17 cellular contexts compared by ENCODE assay signal in the genomic region with DNA sequence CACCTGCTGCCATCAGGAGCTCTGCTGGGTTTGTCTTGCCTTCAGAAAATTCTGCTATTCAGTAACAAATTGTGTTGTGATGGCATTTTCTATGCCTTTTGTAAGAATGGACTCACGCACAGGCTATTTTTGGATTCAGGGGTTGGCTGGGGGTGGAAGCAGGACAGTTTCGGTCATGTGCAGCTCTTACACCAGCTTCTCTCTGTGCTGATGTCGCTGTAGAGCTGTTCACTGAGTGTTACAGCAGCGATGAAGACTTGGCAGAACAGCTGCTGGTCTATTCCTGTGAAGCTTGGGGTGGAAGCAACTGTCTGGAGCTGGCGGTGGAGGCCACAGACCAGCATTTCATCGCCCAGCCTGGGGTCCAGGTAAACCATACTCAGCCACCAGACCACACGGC. TPM values are rescaled to one million over a fixed set of nuclear protein-coding genes. Genes with fewer than 3 reads are reported as not detected.
DNase-seq lines count a peak whose midpoint lies in the region; ATAC-seq and TF ChIP-seq lines count a peak whose summit lies in the region.
"Had no signal": no experiment of that assay in that cellular context is flagged by ENCODE, and none has a peak within 500 bp of the region (broad histone marks: within the 10 kb centered on the region; RNA-seq: fewer than 3 reads in every experiment).

No MANE protein-coding gene starts in this region.

- no peak overlapping the region for H3K4me2 ChIP-seq in mammary epithelial cell (ENCODE audit: insufficient read depth, low read depth, low read length)
- H3K4me2 ChIP-seq: smooth muscle cell had no signal

- no peak overlapping the region for H2AFZ ChIP-seq in mammary epithelial cell (ENCODE audit: low read depth, low read length)
- H2AFZ ChIP-seq: parathyroid adenoma had no signal

- H3K4me3 ChIP-seq in fibroblast of mammary gland (ENCODE audit: control insufficient read depth, low read depth, low read length) (no peak overlapping the region), lung (no peak overlapping the region), mammary epithelial cell (replicated peaks in 1 of 3; ENCODE audit: insufficient read depth in 1 of 3, low read depth in 2 of 3, low read length in 3 of 3) (no peak overlapping the region)
- H3K4me3 ChIP-seq: smooth muscle cell had no signal

- in situ Hi-C loops in mammary epithelial cell (cut with MboI; ENCODE audit: low sequenced_read_pairs in 2 of 2), result no loop called here

- peak; percentile 41 for ATAC-seq in lung (ENCODE audit: insufficient read depth, low FRiP score)
- ATAC-seq in GM21786 (IDR thresholded peaks at IDR 0.05; ENCODE audit: unreplicated experiment), result no peak

- H3K27me3 ChIP-seq in lung (ENCODE audit: control insufficient read depth, insufficient read depth), result no peaks in the 10 kb centered on the region
- H3K27me3 ChIP-seq in mammary epithelial cell (ENCODE audit: insufficient read depth, low read length), result no peaks in the 10 kb centered on the region

- H3K36me3 ChIP-seq in lung (ENCODE audit: control insufficient read depth in 2 of 2, insufficient read depth in 2 of 2, low read length in 2 of 2), result no peaks in the 10 kb centered on the region
- no peaks in the 10 kb centered on the region for H3K36me3 ChIP-seq in mammary epithelial cell (ENCODE audit: insufficient read depth, low read length)

- TF ChIP-seq CTCF in fibroblast of mammary gland (conservative IDR thresholded peaks at IDR 0.05; ENCODE audit: control insufficient read depth, insufficient read depth, low read depth, low read length) (no peak), lung (IDR thresholded peaks at IDR 0.05; ENCODE audit: control extremely low read depth, extremely low read depth) (no peak), mammary epithelial cell (conservative IDR thresholded peaks at IDR 0.05 in 1 of 2, IDR thresholded peaks at IDR 0.05 in 1 of 2; ENCODE audit: extremely low read depth in 1 of 2, insufficient read depth in 1 of 2, low read depth in 1 of 2, low read length in 2 of 2) (no peak)

- dilution Hi-C loops in mammary epithelial cell (cut with HindIII; ENCODE audit: low sequenced_read_pairs), result loop anchor here (10.0 to 25.0 kb wide), 2 partner anchors 538 to 1146 kb away; no protein-coding TSS in a partner anchor

- WGBS in lung, 2 donors, result 83 to 85% methylated on average over 7 of the region's 7 CpGs
- WGBS in mammary epithelial cell (ENCODE audit: low coverage, missing lambda C conversion rate), result 82% methylated on average over 7 of the region's 7 CpGs

- no peak overlapping the region for H3K27ac ChIP-seq in lung (ENCODE audit: low read depth in 1 of 2, low read length in 1 of 2)
- H3K27ac ChIP-seq in mammary epithelial cell (ENCODE audit: insufficient read depth, low read depth, low read length), result no peak overlapping the region
- H3K27ac ChIP-seq: parathyroid adenoma had no signal

- no peak overlapping the region for H3K9ac ChIP-seq in mammary epithelial cell (ENCODE audit: insufficient read depth, low read length)
- H3K9ac ChIP-seq: parathyroid adenoma had no signal

- H3K9me3 ChIP-seq in lung (ENCODE audit: control insufficient read depth in 2 of 2, insufficient read depth in 1 of 2, low read length in 1 of 2) (no peaks in the 10 kb centered on the region), mammary epithelial cell (replicated peaks; ENCODE audit: insufficient read depth, low read length) (no peaks in the 10 kb centered on the region)

- no peaks in the 10 kb centered on the region for H4K20me1 ChIP-seq in mammary epithelial cell (ENCODE audit: insufficient read depth, low read length)

- no peaks in the 10 kb centered on the region for H3K4me1 ChIP-seq in lung (ENCODE audit: control insufficient read depth in 2 of 2, insufficient read depth in 2 of 2, low read length in 2 of 2)
- no peaks in the 10 kb centered on the region for H3K4me1 ChIP-seq in mammary epithelial cell (ENCODE audit: insufficient read depth, low read length)
- H3K4me1 ChIP-seq: parathyroid adenoma had no signal

- H3K79me2 ChIP-seq in mammary epithelial cell (ENCODE audit: insufficient read depth, low read length), result no peaks in the 10 kb centered on the region
- H3K79me2 ChIP-seq: parathyroid adenoma had no signal

- intact Hi-C loops in mammary epithelial cell (cut with micrococcal nuclease), result no loop called here

- CTCF ChIA-PET in mammary epithelial cell (lab: Charles Lee; ENCODE audit: low non-redundant PET), result no interaction called here

- BruUV-seq in mammary epithelial cell (replicated peaks; lab: Mats Ljungman, UMichigan), result no TSS peak

- peak; percentile 10 for DNase-seq in CD1c-positive myeloid dendritic cell (ENCODE audit: extremely low spot score)
- peak; percentile 87 to 90 for DNase-seq in NOMO-1 (lab: John Stamatoyannopoulos, UW; ENCODE audit: unreplicated experiment in 2 of 2)
- DNase-seq in fibroblast of mammary gland (ENCODE audit: low read depth), result peak; percentile 23
- no peak for DNase-seq in lung (ENCODE audit: low spot score)
- no peak for DNase-seq in mammary epithelial cell
- DNase-seq in NCI-H510A (lab: John Stamatoyannopoulos, UW), result no peak
- no peak for DNase-seq in dermis blood vessel endothelial cell
- DNase-seq: activated B cell treated with CpG ODN at 0.5 μM for 24 hours; activated CD8-positive, alpha-beta memory T cell treated with anti-CD3 and anti-CD28 coated beads for 24 hours; COR-L47; effector memory CD8-positive, alpha-beta T cell; naive B cell; NCI-H1105 treated with DMSO at 0.1 percent for 48 hours; NCI-H2171 treated with DMSO at 0.1 percent for 48 hours had no signal

RNA-seq across cellular contexts. Expression of a gene that starts 49.2 kb away (rescaled TPM):
- total RNA-seq in lung (under 1 TPM in 1 of 2 donors, not detected in 1; 0.03 TPM), mammary epithelial cell (under 1 TPM; under 0.01 to 0.19 TPM), dermis blood vessel endothelial cell (not detected in 2 replicates)
- polyA plus RNA-seq in lung (under 1 TPM in 1 of 2 donors, not detected in 1; 0.14 TPM), mammary epithelial cell (0.76 TPM)
- polyA minus RNA-seq in mammary epithelial cell, result not detected
- total RNA-seq: activated B cell treated with CpG ODN at 0.5 μM for 24 hours, smooth muscle cell had no signal
- polyA plus RNA-seq: smooth muscle cell had no signal

Comparison
In these comparisons a context has a peak if more than half of its experiments do, and no peak if none do; other contexts are left out.
1. DNase-seq: peak in CD1c-positive myeloid dendritic cell (single experiment), NOMO-1 (2 of 2) and fibroblast of mammary gland (single experiment); none in lung (single experiment), mammary epithelial cell (single experiment), NCI-H510A (single experiment) and dermis blood vessel endothelial cell (single experiment).